In the genomic region with DNA sequence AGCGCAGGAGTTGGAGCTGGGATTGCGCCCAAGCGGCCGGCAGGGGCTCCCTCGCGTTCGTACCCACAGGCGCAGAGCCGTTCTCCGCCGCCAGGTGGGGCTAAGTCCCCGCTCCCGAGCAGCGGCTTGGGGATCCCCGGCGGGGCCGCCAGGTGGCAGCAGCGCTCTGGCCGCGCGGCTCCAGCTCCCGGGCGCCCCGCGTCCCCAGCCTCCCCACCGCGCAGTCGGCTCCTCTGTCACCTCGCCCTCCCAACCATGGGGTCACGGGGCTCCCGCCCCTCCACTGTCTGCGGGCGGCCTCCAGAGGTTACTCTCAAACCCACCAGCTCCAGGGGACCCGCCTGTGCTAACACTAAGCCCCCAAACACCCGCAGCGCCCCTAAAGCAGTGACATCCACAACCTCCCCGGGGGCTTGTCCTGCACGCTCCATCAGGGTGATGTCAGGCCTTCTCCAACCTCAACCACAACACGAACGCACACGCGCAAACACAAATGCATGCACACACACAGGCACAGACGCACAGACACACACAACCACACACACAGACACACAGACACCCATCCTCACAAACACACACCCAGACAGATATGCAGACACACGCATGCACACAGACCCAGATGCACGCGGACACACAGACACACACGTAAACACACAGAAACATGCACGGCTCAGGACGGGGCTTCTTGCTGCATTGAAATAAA, we compare ENCODE assay signal across 8 cellular contexts. TPM values are rescaled to one million over a fixed set of nuclear protein-coding genes. Genes with fewer than 3 reads are reported as not detected.
DNase-seq lines count a peak whose midpoint lies in the region; ATAC-seq and TF ChIP-seq lines count a peak whose summit lies in the region.

No MANE protein-coding gene starts in this region.

- H3K9me3 Mint-ChIP-seq in naive B cell, result no peaks in the 10 kb centered on the region
- peaks cover 2% of the 10 kb centered on the region for H3K9me3 Mint-ChIP-seq in stimulated activated memory B cell treated with anti-CD40 and anti-IgM and Interleukin-4, amounts not matched to agents 10 μg/mL and 1 μg/mL and 100 μg/mL, for 72 hours

- H3K36me3 ChIP-seq in OCI-LY1 (ENCODE audit: insufficient read depth, low read length), result no peaks in the 10 kb centered on the region

- H2AFZ ChIP-seq in OCI-LY1 (ENCODE audit: low read length), result no peak overlapping the region

- H3K27me3 ChIP-seq in OCI-LY1 (ENCODE audit: insufficient read depth, low read length), result no peaks in the 10 kb centered on the region

- H3K79me2 ChIP-seq in OCI-LY1 (ENCODE audit: insufficient read depth, low read length), result no peaks in the 10 kb centered on the region

- peaks cover 7 to 15% (median 11%) of the 10 kb centered on the region in 3 donors for H3K4me1 Mint-ChIP-seq in naive B cell
- peaks cover 7% of the 10 kb centered on the region for H3K4me1 Mint-ChIP-seq in stimulated activated memory B cell treated with anti-CD40 and anti-IgM and Interleukin-4, amounts not matched to agents 10 μg/mL and 1 μg/mL and 100 μg/mL, for 72 hours

- H3K27ac ChIP-seq in C4-2B (no peak overlapping the region), OCI-LY1 (ENCODE audit: low read depth, low read length, poor library complexity, severe bottlenecking) (no peak overlapping the region)

- H3K4me3 Mint-ChIP-seq in naive B cell, result peak overlapping the region in 4 of 8 donors; percentile 13 to 85 (median 18)
- H3K4me3 Mint-ChIP-seq in stimulated activated memory B cell treated with anti-CD40 and anti-IgM and Interleukin-4, amounts not matched to agents 10 μg/mL and 1 μg/mL and 100 μg/mL, for 72 hours, result peak overlapping the region; percentile 3

- no peak overlapping the region for H3K4me2 ChIP-seq in OCI-LY1 (ENCODE audit: low read length)

- H3K27ac Mint-ChIP-seq in naive B cell, result peak overlapping the region in 1 of 6 donors; percentile 18
- no peak overlapping the region for H3K27ac Mint-ChIP-seq in stimulated activated memory B cell treated with anti-CD40 and anti-IgM and Interleukin-4, amounts not matched to agents 10 μg/mL and 1 μg/mL and 100 μg/mL, for 72 hours

- DNase-seq in HPDE6-E6E7 (ENCODE audit: extremely low spot score), result peak; percentile 76
- DNase-seq in activated T-cell treated with anti-CD3 and anti-CD28 coated beads for 1 hour (ENCODE audit: low read depth), result peak; percentile 80
- peak; percentile 83 to 92 for DNase-seq in erythroblast (lab: John Stamatoyannopoulos, UW)
- peak; percentile 79 for DNase-seq in naive B cell

- no peaks in the 10 kb centered on the region for H3K4me1 ChIP-seq in OCI-LY1 (ENCODE audit: insufficient read depth, low read length, severe bottlenecking)

- no peak for TF ChIP-seq POLR2A in erythroblast (IDR thresholded peaks at IDR 0.05; ENCODE audit: low read length)

- H3K9me3 ChIP-seq in OCI-LY1 (ENCODE audit: low read length), result no peaks in the 10 kb centered on the region

- no peak overlapping the region for H3K4me3 ChIP-seq in OCI-LY1 (ENCODE audit: low read depth, low read length, poor library complexity, severe bottlenecking)

- no peaks in the 10 kb centered on the region for H3K36me3 Mint-ChIP-seq in naive B cell
- no peaks in the 10 kb centered on the region for H3K36me3 Mint-ChIP-seq in stimulated activated memory B cell treated with anti-CD40 and anti-IgM and Interleukin-4, amounts not matched to agents 10 μg/mL and 1 μg/mL and 100 μg/mL, for 72 hours

- H4K20me1 ChIP-seq in OCI-LY1 (ENCODE audit: insufficient read depth, low read length), result no peaks in the 10 kb centered on the region

- no peak overlapping the region for H3K9ac ChIP-seq in OCI-LY1 (ENCODE audit: low read length)

- no peaks in the 10 kb centered on the region for H3F3A ChIP-seq in OCI-LY1 (ENCODE audit: insufficient read depth, low read length)

- H3K9me2 ChIP-seq in OCI-LY1 (ENCODE audit: low read depth, low read length), result no peaks in the 10 kb centered on the region

- TF ChIP-seq CTCF in C4-2B (conservative IDR thresholded peaks at IDR 0.05) (peak; percentile 100), OCI-LY1 (IDR thresholded peaks at IDR 0.05; ENCODE audit: low read length) (peak; percentile 100)

- peaks cover 27 to 61% (median 58%) of the 10 kb centered on the region in 3 donors for H3K27me3 Mint-ChIP-seq in naive B cell
- peaks cover 58% of the 10 kb centered on the region for H3K27me3 Mint-ChIP-seq in stimulated activated memory B cell treated with anti-CD40 and anti-IgM and Interleukin-4, amounts not matched to agents 10 μg/mL and 1 μg/mL and 100 μg/mL, for 72 hours

- ATAC-seq in GM19351 (IDR thresholded peaks at IDR 0.05; ENCODE audit: unreplicated experiment) (peak; percentile 87), naive B cell (ENCODE audit: low read depth in 2 of 2) (peak; percentile 85 to 88)
- peak; percentile 85 for ATAC-seq in stimulated activated memory B cell treated with anti-CD40 and anti-IgM and Interleukin-4, amounts not matched to agents 10 μg/mL and 1 μg/mL and 100 μg/mL, for 72 hours

RNA-seq across cellular contexts. Expression of gene KCTD15, which starts 18.4 kb away (rescaled TPM):
- under 1 TPM in 1 of 6 donors, not detected in 5; 0.19 TPM for polyA plus RNA-seq in naive B cell (ENCODE audit: low read depth in 6 of 6)
